In genomic region chr2:61905372-61906186, GRCh38 we compare ENCODE assay signal across 8 cellular contexts. TPM values are rescaled to one million over a fixed set of nuclear protein-coding genes. Genes with fewer than 3 reads are reported as not detected.
A peak's percentile ranks its signal among the peaks of the same experiment; 100 is the strongest.
DNase-seq lines count a peak whose midpoint lies in the region; ATAC-seq and TF ChIP-seq lines count a peak whose summit lies in the region.

TSS of gene COMMD1 (plus strand) at chr2:61905674. CDS start at chr2:61905679, 5 bp downstream.

- intact Hi-C loops in activated naive CD4-positive, alpha-beta T cell treated with anti-CD3 and anti-CD28 coated beads for 36 hours (cut with micrococcal nuclease) = loop anchor here (1.0 to 5.0 kb wide), 7 partner anchors 17 to 802 kb away; partner anchors contain the start of genes CCT4, EHBP1, FAM161A and XPO1

- peak within 1 kb of the TSS; percentile 96 for H3K4me3 Mint-ChIP-seq in GM23338
- peak within 1 kb of the TSS; percentile 96 for H3K4me3 Mint-ChIP-seq in activated naive CD4-positive, alpha-beta T cell treated with anti-CD3 and anti-CD28 coated beads for 36 hours

- no peak within 1 kb of the TSS for H3K27ac Mint-ChIP-seq in GM23338
- H3K27ac Mint-ChIP-seq in activated naive CD4-positive, alpha-beta T cell treated with anti-CD3 and anti-CD28 coated beads for 36 hours = peak within 1 kb of the TSS; percentile 63

- H4K20me1 ChIP-seq in GM23338 (replicated peaks; ENCODE audit: insufficient read depth) = no peaks in the 10 kb centered on the region

- H3K9ac ChIP-seq in ES-I3 (ENCODE audit: low read depth, low read length) (peak within 1 kb of the TSS; percentile 96), SK-N-MC (ENCODE audit: insufficient read length) (peak within 1 kb of the TSS; percentile 85)

- H3K27ac ChIP-seq in GM23338 (ENCODE audit: low read depth) (no peak within 1 kb of the TSS), SK-N-MC (no peak within 1 kb of the TSS), suprapubic skin (peak within 1 kb of the TSS; percentile 71)

- no peak for TF ChIP-seq EP300 in suprapubic skin (IDR thresholded peaks at IDR 0.05)

- H3K4me3 ChIP-seq in GM23338 (peak within 1 kb of the TSS; percentile 89), SK-N-MC (peak within 1 kb of the TSS; percentile 89), suprapubic skin (peak within 1 kb of the TSS; percentile 81)

- H3K36me3 ChIP-seq in ES-I3 (ENCODE audit: insufficient read depth, low read length) (no peaks in the 10 kb centered on the region), GM23338 (ENCODE audit: insufficient read depth) (no peaks in the 10 kb centered on the region), SK-N-MC (ENCODE audit: insufficient read depth, low read length) (no peaks in the 10 kb centered on the region), suprapubic skin (no peaks in the 10 kb centered on the region)

- TF ChIP-seq CTCF in GM23338 (conservative IDR thresholded peaks at IDR 0.05; ENCODE audit: low read depth in 2 of 2) (no peak), suprapubic skin (IDR thresholded peaks at IDR 0.05) (no peak)

- H3K27me3 Mint-ChIP-seq in GM23338 (ENCODE audit: insufficient read depth, low read depth, poor library complexity) = peaks cover 7% of the 10 kb centered on the region
- no peaks in the 10 kb centered on the region for H3K27me3 Mint-ChIP-seq in activated naive CD4-positive, alpha-beta T cell treated with anti-CD3 and anti-CD28 coated beads for 36 hours (ENCODE audit: low read depth)

- no peaks in the 10 kb centered on the region for H3K4me1 ChIP-seq in ES-I3 (ENCODE audit: insufficient read depth, low read length)
- no peaks in the 10 kb centered on the region; the same call in 1 of the 2 replicates for H3K4me1 ChIP-seq in GM23338 (ENCODE audit: insufficient read depth)
- H3K4me1 ChIP-seq in suprapubic skin = peaks cover 36% of the 10 kb centered on the region

- H3K27me3 ChIP-seq in GM23338 (ENCODE audit: insufficient read depth) (no peaks in the 10 kb centered on the region), suprapubic skin (no peaks in the 10 kb centered on the region)

- H3K4me1 Mint-ChIP-seq in GM23338 = peaks cover 6% of the 10 kb centered on the region; the same call in 2 of the 3 replicates
- H3K4me1 Mint-ChIP-seq in activated naive CD4-positive, alpha-beta T cell treated with anti-CD3 and anti-CD28 coated beads for 36 hours (ENCODE audit: low read depth) = peaks cover 25% of the 10 kb centered on the region

- no peaks in the 10 kb centered on the region for H3K36me3 Mint-ChIP-seq in GM23338 (ENCODE audit: low read depth)
- no peaks in the 10 kb centered on the region for H3K36me3 Mint-ChIP-seq in activated naive CD4-positive, alpha-beta T cell treated with anti-CD3 and anti-CD28 coated beads for 36 hours (ENCODE audit: low read depth)

- peak within 1 kb of the TSS; percentile 77 for H2AFZ ChIP-seq in GM23338

- H3K9me3 Mint-ChIP-seq in GM23338 = no peaks in the 10 kb centered on the region
- H3K9me3 Mint-ChIP-seq in activated naive CD4-positive, alpha-beta T cell treated with anti-CD3 and anti-CD28 coated beads for 36 hours = no peaks in the 10 kb centered on the region

- under 1% methylated on average over 33 of the region's 33 CpGs for WGBS in suprapubic skin

- H3F3A ChIP-seq in GM23338 (replicated peaks; ENCODE audit: low read depth) = no peaks in the 10 kb centered on the region

- no peak for TF ChIP-seq POLR2A in suprapubic skin (IDR thresholded peaks at IDR 0.05)

- DNase-seq in GM23338 (ENCODE audit: low spot score) (peak; percentile 88), LHCN-M2 (ENCODE audit: low read depth) (peak; percentile 70), SK-N-MC (ENCODE audit: low read depth, low spot score) (no peak), germinal center (ENCODE audit: low spot score) (peak; percentile 62), occipital lobe (lab: John Stamatoyannopoulos, UW) (peak; percentile 85), suprapubic skin (ENCODE audit: low spot score in 2 of 2) (peak; percentile 85 to 94)
- peak; percentile 92 for DNase-seq in activated naive CD4-positive, alpha-beta T cell treated with anti-CD3 and anti-CD28 coated beads for 36 hours

- no peaks in the 10 kb centered on the region for H3K9me2 ChIP-seq in GM23338 (ENCODE audit: insufficient read depth)

- ATAC-seq in GM23338 = peak; percentile 98

- H3K9me3 ChIP-seq in ES-I3 (ENCODE audit: control insufficient read depth, insufficient read depth, low read length) (no peaks in the 10 kb centered on the region), SK-N-MC (ENCODE audit: low read depth, low read length) (no peaks in the 10 kb centered on the region), suprapubic skin (no peaks in the 10 kb centered on the region)

- peak within 1 kb of the TSS; percentile 96 for H3K4me2 ChIP-seq in GM23338

- CTCF ChIA-PET in activated naive CD4-positive, alpha-beta T cell treated with anti-CD3 and anti-CD28 coated beads for 36 hours (lab: Charles Lee) = interaction anchor here (0.7 kb wide), 1 partner anchor 552 kb away, joined by 3 read pairs; no protein-coding TSS in a partner anchor

- H3K79me2 ChIP-seq in GM23338 (replicated peaks; ENCODE audit: insufficient read depth) = peaks cover 3% of the 10 kb centered on the region; the same call in 1 of the 2 replicates

TF ChIP-seq in GM23338, 12 proteins besides CTCF, POLR2A, EP300 and RAD21:
- peak; percentile 74 for TF ChIP-seq POLR2AphosphoS5 (IDR thresholded peaks at IDR 0.05; ENCODE audit: low read depth)
- TF ChIP-seq STAT1 (IDR thresholded peaks at IDR 0.05; ENCODE audit: unreplicated experiment) = no peak
- TF ChIP-seq, protein P1, sequence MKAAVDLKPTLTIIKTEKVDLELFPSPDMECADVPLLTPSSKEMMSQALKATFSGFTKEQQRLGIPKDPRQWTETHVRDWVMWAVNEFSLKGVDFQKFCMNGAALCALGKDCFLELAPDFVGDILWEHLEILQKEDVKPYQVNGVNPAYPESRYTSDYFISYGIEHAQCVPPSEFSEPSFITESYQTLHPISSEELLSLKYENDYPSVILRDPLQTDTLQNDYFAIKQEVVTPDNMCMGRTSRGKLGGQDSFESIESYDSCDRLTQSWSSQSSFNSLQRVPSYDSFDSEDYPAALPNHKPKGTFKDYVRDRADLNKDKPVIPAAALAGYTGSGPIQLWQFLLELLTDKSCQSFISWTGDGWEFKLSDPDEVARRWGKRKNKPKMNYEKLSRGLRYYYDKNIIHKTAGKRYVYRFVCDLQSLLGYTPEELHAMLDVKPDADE (IDR thresholded peaks at IDR 0.05) = 0 out of 2 replicates have a peak, but pooled peaks have one; percentile 37

RNA-seq across cellular contexts. Expression of gene COMMD1, which starts in this region (rescaled TPM):
- 19.1 and 54.9 TPM in 2 replicates for total RNA-seq in GM23338 (2014; rRNA removed; shearing (Covaris generic))
- polyA plus RNA-seq in GM23338 (2016; fragmentation: Nextera tagmentation; extraction: Ambion mirVana) = 73.9 and 83.7 TPM in 2 replicates
- total RNA-seq in LHCN-M2 (2014; rRNA removed) = 40.8 and 49.9 TPM in 2 replicates
- 73.9 TPM for polyA plus RNA-seq in LHCN-M2 (2012)
- 10 to 100 TPM; 26.9 to 29.5 TPM for total RNA-seq in activated naive CD4-positive, alpha-beta T cell treated with anti-CD3 and anti-CD28 coated beads for 36 hours
- 37.3 TPM for total RNA-seq in occipital lobe
- total RNA-seq in suprapubic skin = 10 to 100 TPM; 45.6 to 64.3 (median 57.7) TPM
